ENCODE assay signal across 1 cellular context in genomic region chr1:233561708-233562426, GRCh38.
TF ChIP-seq lines count a peak whose summit lies in the region.

No MANE protein-coding gene starts in this region.

TF ChIP-seq in HEK293, 187 proteins besides CTCF, POLR2A, EP300 and RAD21 (continued from another document):
- TF ChIP-seq ZNF518A (tag by site-specific recombination; conservative IDR thresholded peaks at IDR 0.05; ENCODE audit: low read depth), result 0 out of 2 replicates have a peak, but pooled peaks have one; percentile 34
